8 cellular contexts compared by ENCODE assay signal in the genomic region with DNA sequence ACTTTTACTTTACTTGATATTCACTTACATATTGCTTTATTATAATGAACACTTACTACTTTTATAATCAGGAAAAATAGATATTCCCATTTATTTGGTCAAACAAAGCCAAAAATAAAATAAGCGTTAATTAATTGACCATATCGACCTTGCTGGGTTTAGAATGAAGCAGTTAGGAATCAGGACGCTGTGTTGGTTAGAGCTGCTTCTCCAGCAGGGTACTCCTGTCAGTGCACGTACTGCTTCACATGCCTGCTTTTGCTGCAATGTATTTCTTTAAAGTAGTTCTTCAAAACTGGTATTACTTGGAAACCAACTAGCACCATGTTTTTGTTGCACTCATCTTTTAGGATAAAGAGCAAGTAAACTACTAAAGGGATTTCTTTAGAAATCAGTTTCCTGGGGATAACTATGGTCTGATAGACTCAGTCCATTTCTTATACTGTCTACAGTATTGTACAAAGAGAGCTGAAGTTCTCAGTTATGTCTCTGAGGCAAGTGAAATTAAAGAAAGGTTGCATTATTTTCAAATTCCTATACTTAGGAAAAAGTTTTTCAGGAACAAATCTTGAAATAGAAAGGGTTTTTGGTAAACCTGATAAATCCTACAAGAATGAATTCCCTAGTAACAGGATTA.
"Had no signal": no experiment of that assay in that cellular context is flagged by ENCODE, and none has a peak within 500 bp of the region (broad histone marks: within the 10 kb centered on the region; RNA-seq: fewer than 3 reads in every experiment).

No MANE protein-coding gene starts in this region.

- DNase-seq: foreskin melanocyte; heart left ventricle; left colon; midbrain; retina; stimulated activated CD4-positive, alpha-beta T cell treated with anti-CD3 and anti-CD28 coated beads, Interleukin-4, amount 100 ng/mL, for 1 hour; stimulated activated CD8-positive, alpha-beta memory T cell treated with anti-CD3 and anti-CD28 coated beads, Interleukin-4, amount 100 ng/mL, for 48 hours; stomach had no signal

- ATAC-seq: heart left ventricle, left colon had no signal
